Comparison of ENCODE assay signal across 15 cellular contexts in the genomic region with DNA sequence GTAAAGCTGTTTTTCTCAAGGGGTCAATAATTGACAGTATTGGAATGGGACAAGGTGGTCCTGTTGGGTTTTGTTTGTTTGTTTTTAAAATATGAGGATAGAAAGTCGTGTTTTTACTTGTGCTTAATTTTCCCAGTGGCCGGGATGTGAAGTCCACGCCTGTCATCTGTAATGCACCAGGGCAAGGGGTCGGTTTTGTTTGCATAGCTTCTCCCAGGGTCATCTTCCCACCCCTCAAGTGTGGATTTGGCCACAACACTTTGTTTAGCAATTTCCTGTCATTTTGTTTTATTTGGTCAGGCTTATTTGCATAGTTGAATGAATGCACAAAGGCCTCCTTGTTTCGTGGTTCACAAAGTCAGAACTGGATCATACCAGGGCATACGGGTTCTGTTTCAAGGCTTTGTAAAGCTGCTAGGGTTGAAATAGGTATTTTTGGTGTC. TPM values are rescaled to one million over a fixed set of nuclear protein-coding genes. Genes with fewer than 3 reads are reported as not detected.
A peak's percentile ranks its signal among the peaks of the same experiment; 100 is the strongest.
DNase-seq lines count a peak whose midpoint lies in the region; FAIRE-seq and TF ChIP-seq lines count a peak whose summit lies in the region.
"Had no signal": no experiment of that assay in that cellular context is flagged by ENCODE, and none has a peak within 500 bp of the region (broad histone marks: within the 10 kb centered on the region; RNA-seq: fewer than 3 reads in every experiment).

No MANE protein-coding gene starts in this region.

- H4K20me1 ChIP-seq in osteoblast (ENCODE audit: insufficient read depth, low read length) = peaks cover 4% of the 10 kb centered on the region

- H3K9me3 ChIP-seq in osteoblast (ENCODE audit: low read depth, low read length) = no peaks in the 10 kb centered on the region
- H3K9me3 ChIP-seq: sigmoid colon had no signal

- no peak overlapping the region for H3K4me2 ChIP-seq in osteoblast (ENCODE audit: insufficient read depth, low read length)

- no peak overlapping the region for H2AFZ ChIP-seq in osteoblast (ENCODE audit: low read length)

- no peaks in the 10 kb centered on the region for H3K27me3 ChIP-seq in osteoblast (ENCODE audit: insufficient read depth, low read length)
- H3K27me3 ChIP-seq: sigmoid colon had no signal

- H3K4me1 ChIP-seq in osteoblast (ENCODE audit: insufficient read depth, low read length) = peaks cover 54% of the 10 kb centered on the region

- peaks cover 12% of the 10 kb centered on the region for H3K36me3 ChIP-seq in osteoblast (ENCODE audit: insufficient read depth, low read length)
- H3K36me3 ChIP-seq: sigmoid colon had no signal

- peak; percentile 65 for DNase-seq in EH (ENCODE audit: low read depth)
- peak; percentile 53 for DNase-seq in NCI-H146 (lab: John Stamatoyannopoulos, UW)
- no peak for DNase-seq in osteoblast (ENCODE audit: insufficient read length, low spot score, missing footprints)
- no peak for DNase-seq in HCEC 1CT
- DNase-seq in NCI-H345 (lab: John Stamatoyannopoulos, UW) = no peak
- no peak for DNase-seq in GM19238 (ENCODE audit: insufficient read length, low spot score)
- no peak for DNase-seq in NCI-H82 treated with DMSO at 0.1 percent for 48 hours (lab: John Stamatoyannopoulos, UW; ENCODE audit: unreplicated experiment)
- DNase-seq: activated CD4-positive, alpha-beta T cell treated with anti-CD3 and anti-CD28 coated beads for 4 hours; activated naive CD4-positive, alpha-beta T cell treated with anti-CD3 and anti-CD28 coated beads for 36 hours; DMS 273 treated with DMSO at 0.1 percent for 48 hours; effector CD8-positive, alpha-beta T cell; NCI-H1694 treated with DMSO at 0.1 percent for 48 hours; trophoblast cell had no signal

- peak; percentile 57 for FAIRE-seq in endometrium (lab: Jason Lieb, UNC)

- no peak overlapping the region for H3K4me3 ChIP-seq in osteoblast (ENCODE audit: insufficient read depth, low read length)
- H3K4me3 ChIP-seq: sigmoid colon had no signal

- H3K79me2 ChIP-seq in osteoblast (ENCODE audit: insufficient read depth, low read length) = peaks cover 100% of the 10 kb centered on the region

- peak overlapping the region; percentile 74 for H3K27ac ChIP-seq in osteoblast (ENCODE audit: low read depth, low read length)
- H3K27ac ChIP-seq: sigmoid colon had no signal

- TF ChIP-seq CTCF in osteoblast (IDR thresholded peaks at IDR 0.05; ENCODE audit: extremely low read depth, low read depth, low read length) = no peak

RNA-seq across cellular contexts. Expression of a gene that starts 29.8 kb away (rescaled TPM):
- total RNA-seq in osteoblast = 91.6 and 94.8 TPM in 2 replicates

Comparison
In these comparisons a context has a peak if more than half of its experiments do, and no peak if none do; other contexts are left out.
1. DNase-seq: peak in EH (single experiment) and NCI-H146 (single experiment); none in osteoblast (single experiment), HCEC 1CT (single experiment), NCI-H345 (single experiment), GM19238 (single experiment) and NCI-H82 treated with DMSO at 0.1 percent for 48 hours (single experiment).